In genomic region chr14:23468704-23469126, GRCh38 we compare ENCODE assay signal across 9 cellular contexts. TPM values are rescaled to one million over a fixed set of nuclear protein-coding genes. Genes with fewer than 3 reads are reported as not detected.
DNase-seq lines count a peak whose midpoint lies in the region; ATAC-seq and TF ChIP-seq lines count a peak whose summit lies in the region.
"Had no signal": no experiment of that assay in that cellular context is flagged by ENCODE, and none has a peak within 500 bp of the region (broad histone marks: within the 10 kb centered on the region; RNA-seq: fewer than 3 reads in every experiment).

No MANE protein-coding gene starts in this region.

- H3K36me3 ChIP-seq in HUES48 (ENCODE audit: control insufficient read depth, insufficient read depth, low read length) (peaks cover 29% of the 10 kb centered on the region), mucosa of rectum (ENCODE audit: control insufficient read depth in 2 of 2, insufficient read depth in 2 of 2, low read length in 2 of 2) (peaks cover 13 to 18% of the 10 kb centered on the region in 2 donors)

- ATAC-seq in HG03280 (IDR thresholded peaks at IDR 0.05; ENCODE audit: unreplicated experiment), result no peak

- no peaks in the 10 kb centered on the region for H3K27me3 ChIP-seq in HUES48 (ENCODE audit: control insufficient read depth, insufficient read depth, low read length)
- no peaks in the 10 kb centered on the region for H3K27me3 ChIP-seq in dorsolateral prefrontal cortex
- H3K27me3 ChIP-seq in mucosa of rectum (ENCODE audit: control insufficient read depth in 2 of 2, insufficient read depth in 2 of 2, low read length in 2 of 2), result no peaks in the 10 kb centered on the region

- peak overlapping the region; percentile 46 for H3K9ac ChIP-seq in HUES48 (ENCODE audit: low read depth, low read length)
- H3K9ac ChIP-seq in mucosa of rectum (ENCODE audit: low read depth in 1 of 2, low read length in 2 of 2), result peak overlapping the region in 1 of 2 donors; percentile 9

- peak overlapping the region; percentile 29 for H3K4me3 ChIP-seq in AG09309 (ENCODE audit: control insufficient read depth, low read depth, low read length)
- H3K4me3 ChIP-seq in HUES48 (ENCODE audit: low read depth, low read length), result peak overlapping the region; percentile 50
- peak overlapping the region; percentile 29 to 100 (median 84) for H3K4me3 ChIP-seq in dorsolateral prefrontal cortex
- H3K4me3 ChIP-seq in mucosa of rectum (ENCODE audit: low read length in 2 of 2), result peak overlapping the region; percentile 59 to 100

- H3K4me1 ChIP-seq in HUES48 (ENCODE audit: control insufficient read depth, insufficient read depth, low read length), result 0 out of 2 replicates have a peak, but pooled peaks cover 3% of the 10 kb centered on the region
- peaks cover 0 to 6% of the 10 kb centered on the region in 2 donors for H3K4me1 ChIP-seq in mucosa of rectum (ENCODE audit: control insufficient read depth in 2 of 2, insufficient read depth in 2 of 2, low read length in 2 of 2)

- no peaks in the 10 kb centered on the region; the same call in 1 of the 2 replicates for H3K9me3 ChIP-seq in HUES48 (ENCODE audit: control insufficient read depth, insufficient read depth, low read length)
- no peaks in the 10 kb centered on the region for H3K9me3 ChIP-seq in mucosa of rectum (ENCODE audit: control insufficient read depth in 2 of 2, low read length in 2 of 2)

- H3K27ac ChIP-seq in HUES48 (ENCODE audit: low read depth, low read length) (peak overlapping the region; percentile 72), dorsolateral prefrontal cortex (peak overlapping the region; percentile 72 to 99 (median 95)), mucosa of rectum (ENCODE audit: low read depth in 2 of 2, low read length in 2 of 2) (peak overlapping the region; percentile 64 to 72)

- DNase-seq in AG09309 (ENCODE audit: low read depth) (no peak), dorsolateral prefrontal cortex (no peak), T-helper 9 cell (no peak), midbrain (lab: John Stamatoyannopoulos, UW) (no peak), NCI-H2107 (lab: John Stamatoyannopoulos, UW) (no peak)

- TF ChIP-seq CTCF in AG09309 (IDR thresholded peaks at IDR 0.05; ENCODE audit: control insufficient read depth, insufficient read depth, low read depth, low read length, missing control alignments), result no peak
- TF ChIP-seq CTCF in dorsolateral prefrontal cortex (IDR thresholded peaks at IDR 0.05 in 54 of 56, conservative IDR thresholded peaks at IDR 0.05 in 2 of 56; ENCODE audit: low read depth in 1 of 56, partially characterized antibody in 56 of 56), result no peak

- intact Hi-C loops in dorsolateral prefrontal cortex (cut with DNase I), result loop anchor here (5.0 to 10.0 kb wide), 7 partner anchors 84 to 364 kb away; partner anchors contain the start of genes BCL2L2 (in 1 of the 2), CIROP (in 1 of the 2) and SLC22A17 (in 1 of the 2)

RNA-seq across cellular contexts. Expression of gene NGDN, which starts 0.8 kb away (rescaled TPM):
- 10 to 100 TPM; 23.4 to 51.0 (median 37.9) TPM for total RNA-seq in dorsolateral prefrontal cortex

RNA-seq across cellular contexts. Expression of gene MYH7, which starts 33.3 kb away (rescaled TPM):
- 1 to 10 TPM in 106 of 120 experiments, under 1 TPM in 14; 0.40 to 6.7 (median 1.9) TPM for total RNA-seq in dorsolateral prefrontal cortex
- total RNA-seq: T-helper 17 cell had no signal

Comparison
In these comparisons a context has a peak if more than half of its experiments do, and no peak if none do; other contexts are left out.
1. H3K4me3 ChIP-seq: peak in every context shown above with its lines; median percentile 84 in dorsolateral prefrontal cortex; 80 in mucosa of rectum; 50 in HUES48; 29 in AG09309.